1 cellular context compared by ENCODE assay signal in the genomic region with DNA sequence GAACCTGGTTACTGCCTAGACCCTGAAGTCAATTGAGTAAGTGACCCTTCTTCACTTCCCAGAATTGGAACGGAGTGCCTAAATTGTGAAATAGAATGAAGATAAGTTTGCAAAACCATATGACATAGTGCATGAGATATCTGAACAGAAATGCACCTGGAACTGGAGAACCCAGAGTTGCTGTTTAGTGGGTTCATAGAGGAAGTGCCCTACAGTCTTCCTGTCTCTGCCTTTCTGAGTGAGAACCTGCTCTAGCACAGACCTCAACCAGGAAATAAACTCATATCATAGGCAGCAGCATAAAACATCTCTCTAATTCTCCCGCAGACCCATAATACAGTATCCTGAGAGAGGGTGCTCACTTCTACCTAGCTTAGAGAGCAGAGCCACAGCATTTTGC.
TF ChIP-seq lines count a peak whose summit lies in the region.

No MANE protein-coding gene starts in this region.

TF ChIP-seq in H1, 55 proteins besides CTCF, POLR2A, EP300 and RAD21:
- TF ChIP-seq, protein P1, sequence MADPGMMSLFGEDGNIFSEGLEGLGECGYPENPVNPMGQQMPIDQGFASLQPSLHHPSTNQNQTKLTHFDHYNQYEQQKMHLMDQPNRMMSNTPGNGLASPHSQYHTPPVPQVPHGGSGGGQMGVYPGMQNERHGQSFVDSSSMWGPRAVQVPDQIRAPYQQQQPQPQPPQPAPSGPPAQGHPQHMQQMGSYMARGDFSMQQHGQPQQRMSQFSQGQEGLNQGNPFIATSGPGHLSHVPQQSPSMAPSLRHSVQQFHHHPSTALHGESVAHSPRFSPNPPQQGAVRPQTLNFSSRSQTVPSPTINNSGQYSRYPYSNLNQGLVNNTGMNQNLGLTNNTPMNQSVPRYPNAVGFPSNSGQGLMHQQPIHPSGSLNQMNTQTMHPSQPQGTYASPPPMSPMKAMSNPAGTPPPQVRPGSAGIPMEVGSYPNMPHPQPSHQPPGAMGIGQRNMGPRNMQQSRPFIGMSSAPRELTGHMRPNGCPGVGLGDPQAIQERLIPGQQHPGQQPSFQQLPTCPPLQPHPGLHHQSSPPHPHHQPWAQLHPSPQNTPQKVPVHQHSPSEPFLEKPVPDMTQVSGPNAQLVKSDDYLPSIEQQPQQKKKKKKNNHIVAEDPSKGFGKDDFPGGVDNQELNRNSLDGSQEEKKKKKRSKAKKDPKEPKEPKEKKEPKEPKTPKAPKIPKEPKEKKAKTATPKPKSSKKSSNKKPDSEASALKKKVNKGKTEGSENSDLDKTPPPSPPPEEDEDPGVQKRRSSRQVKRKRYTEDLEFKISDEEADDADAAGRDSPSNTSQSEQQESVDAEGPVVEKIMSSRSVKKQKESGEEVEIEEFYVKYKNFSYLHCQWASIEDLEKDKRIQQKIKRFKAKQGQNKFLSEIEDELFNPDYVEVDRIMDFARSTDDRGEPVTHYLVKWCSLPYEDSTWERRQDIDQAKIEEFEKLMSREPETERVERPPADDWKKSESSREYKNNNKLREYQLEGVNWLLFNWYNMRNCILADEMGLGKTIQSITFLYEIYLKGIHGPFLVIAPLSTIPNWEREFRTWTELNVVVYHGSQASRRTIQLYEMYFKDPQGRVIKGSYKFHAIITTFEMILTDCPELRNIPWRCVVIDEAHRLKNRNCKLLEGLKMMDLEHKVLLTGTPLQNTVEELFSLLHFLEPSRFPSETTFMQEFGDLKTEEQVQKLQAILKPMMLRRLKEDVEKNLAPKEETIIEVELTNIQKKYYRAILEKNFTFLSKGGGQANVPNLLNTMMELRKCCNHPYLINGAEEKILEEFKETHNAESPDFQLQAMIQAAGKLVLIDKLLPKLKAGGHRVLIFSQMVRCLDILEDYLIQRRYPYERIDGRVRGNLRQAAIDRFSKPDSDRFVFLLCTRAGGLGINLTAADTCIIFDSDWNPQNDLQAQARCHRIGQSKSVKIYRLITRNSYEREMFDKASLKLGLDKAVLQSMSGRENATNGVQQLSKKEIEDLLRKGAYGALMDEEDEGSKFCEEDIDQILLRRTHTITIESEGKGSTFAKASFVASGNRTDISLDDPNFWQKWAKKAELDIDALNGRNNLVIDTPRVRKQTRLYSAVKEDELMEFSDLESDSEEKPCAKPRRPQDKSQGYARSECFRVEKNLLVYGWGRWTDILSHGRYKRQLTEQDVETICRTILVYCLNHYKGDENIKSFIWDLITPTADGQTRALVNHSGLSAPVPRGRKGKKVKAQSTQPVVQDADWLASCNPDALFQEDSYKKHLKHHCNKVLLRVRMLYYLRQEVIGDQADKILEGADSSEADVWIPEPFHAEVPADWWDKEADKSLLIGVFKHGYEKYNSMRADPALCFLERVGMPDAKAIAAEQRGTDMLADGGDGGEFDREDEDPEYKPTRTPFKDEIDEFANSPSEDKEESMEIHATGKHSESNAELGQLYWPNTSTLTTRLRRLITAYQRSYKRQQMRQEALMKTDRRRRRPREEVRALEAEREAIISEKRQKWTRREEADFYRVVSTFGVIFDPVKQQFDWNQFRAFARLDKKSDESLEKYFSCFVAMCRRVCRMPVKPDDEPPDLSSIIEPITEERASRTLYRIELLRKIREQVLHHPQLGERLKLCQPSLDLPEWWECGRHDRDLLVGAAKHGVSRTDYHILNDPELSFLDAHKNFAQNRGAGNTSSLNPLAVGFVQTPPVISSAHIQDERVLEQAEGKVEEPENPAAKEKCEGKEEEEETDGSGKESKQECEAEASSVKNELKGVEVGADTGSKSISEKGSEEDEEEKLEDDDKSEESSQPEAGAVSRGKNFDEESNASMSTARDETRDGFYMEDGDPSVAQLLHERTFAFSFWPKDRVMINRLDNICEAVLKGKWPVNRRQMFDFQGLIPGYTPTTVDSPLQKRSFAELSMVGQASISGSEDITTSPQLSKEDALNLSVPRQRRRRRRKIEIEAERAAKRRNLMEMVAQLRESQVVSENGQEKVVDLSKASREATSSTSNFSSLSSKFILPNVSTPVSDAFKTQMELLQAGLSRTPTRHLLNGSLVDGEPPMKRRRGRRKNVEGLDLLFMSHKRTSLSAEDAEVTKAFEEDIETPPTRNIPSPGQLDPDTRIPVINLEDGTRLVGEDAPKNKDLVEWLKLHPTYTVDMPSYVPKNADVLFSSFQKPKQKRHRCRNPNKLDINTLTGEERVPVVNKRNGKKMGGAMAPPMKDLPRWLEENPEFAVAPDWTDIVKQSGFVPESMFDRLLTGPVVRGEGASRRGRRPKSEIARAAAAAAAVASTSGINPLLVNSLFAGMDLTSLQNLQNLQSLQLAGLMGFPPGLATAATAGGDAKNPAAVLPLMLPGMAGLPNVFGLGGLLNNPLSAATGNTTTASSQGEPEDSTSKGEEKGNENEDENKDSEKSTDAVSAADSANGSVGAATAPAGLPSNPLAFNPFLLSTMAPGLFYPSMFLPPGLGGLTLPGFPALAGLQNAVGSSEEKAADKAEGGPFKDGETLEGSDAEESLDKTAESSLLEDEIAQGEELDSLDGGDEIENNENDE (IDR thresholded peaks at IDR 0.05; ENCODE audit: insufficient replicate concordance, low read length) = no peak
- TF ChIP-seq SAP30 (IDR thresholded peaks at IDR 0.05; ENCODE audit: insufficient read depth, insufficient replicate concordance, low read length) (no peak), POU5F1 (IDR thresholded peaks at IDR 0.05; ENCODE audit: low read depth, low read length) (no peak), SP2 (IDR thresholded peaks at IDR 0.05; ENCODE audit: low read length) (no peak), YY1 (IDR thresholded peaks at IDR 0.05; ENCODE audit: low read depth, low read length) (no peak), TAF7 (optimal IDR thresholded peaks at IDR 0.05; ENCODE audit: borderline replicate concordance, low read depth, low read length) (no peak)
- TF ChIP-seq, protein P2, sequence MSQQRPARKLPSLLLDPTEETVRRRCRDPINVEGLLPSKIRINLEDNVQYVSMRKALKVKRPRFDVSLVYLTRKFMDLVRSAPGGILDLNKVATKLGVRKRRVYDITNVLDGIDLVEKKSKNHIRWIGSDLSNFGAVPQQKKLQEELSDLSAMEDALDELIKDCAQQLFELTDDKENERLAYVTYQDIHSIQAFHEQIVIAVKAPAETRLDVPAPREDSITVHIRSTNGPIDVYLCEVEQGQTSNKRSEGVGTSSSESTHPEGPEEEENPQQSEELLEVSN (IDR thresholded peaks at IDR 0.05) = no peak
